ENCODE assay signal across 9 cellular contexts in genomic region chr2:167964650-167965404, GRCh38.
A peak's percentile ranks its signal among the peaks of the same experiment; 100 is the strongest.
DNase-seq lines count a peak whose midpoint lies in the region; ATAC-seq and TF ChIP-seq lines count a peak whose summit lies in the region.
"Had no signal": no experiment of that assay in that cellular context is flagged by ENCODE, and none has a peak within 500 bp of the region (broad histone marks: within the 10 kb centered on the region; RNA-seq: fewer than 3 reads in every experiment).

No MANE protein-coding gene starts in this region.

- H4K20me1 ChIP-seq in Loucy (ENCODE audit: insufficient read depth, low read length, poor library complexity, severe bottlenecking) = no peaks in the 10 kb centered on the region

- H3K9me3 Mint-ChIP-seq in nephron progenitor cell = peaks cover 13% of the 10 kb centered on the region

- H3K27me3 ChIP-seq in GM06990 (replicated peaks; ENCODE audit: control insufficient read depth, insufficient read depth, low read length) (no peaks in the 10 kb centered on the region), Loucy (ENCODE audit: insufficient read depth, low read length, poor library complexity, severe bottlenecking) (no peaks in the 10 kb centered on the region)
- H3K27me3 ChIP-seq: spleen had no signal

- H2AFZ ChIP-seq in Loucy (ENCODE audit: low read length) = no peak overlapping the region

- H3K4me2 ChIP-seq in Loucy (ENCODE audit: low read depth, low read length, poor library complexity, severe bottlenecking) = no peak overlapping the region

- H3K4me1 Mint-ChIP-seq in nephron progenitor cell = peaks cover 71% of the 10 kb centered on the region

- H3K4me1 ChIP-seq in Loucy (ENCODE audit: insufficient read depth, low read length, poor library complexity, severe bottlenecking) = no peaks in the 10 kb centered on the region
- H3K4me1 ChIP-seq: spleen had no signal

- peak overlapping the region; percentile 27 for H3K4me3 Mint-ChIP-seq in nephron progenitor cell

- no peak overlapping the region for H3K9ac ChIP-seq in Loucy (ENCODE audit: low read depth, low read length, poor library complexity, severe bottlenecking)

- peaks cover 16% of the 10 kb centered on the region for H3K36me3 Mint-ChIP-seq in nephron progenitor cell (ENCODE audit: low read depth)

- peak overlapping the region; percentile 58 for H3K27ac Mint-ChIP-seq in nephron progenitor cell

- H3K27me3 Mint-ChIP-seq in nephron progenitor cell (ENCODE audit: low read depth, poor library complexity) = no peaks in the 10 kb centered on the region

- H3K36me3 ChIP-seq in GM06990 (ENCODE audit: control insufficient read depth, insufficient read depth, low read length) (no peaks in the 10 kb centered on the region), Loucy (ENCODE audit: insufficient read depth, low read length) (peaks cover 40% of the 10 kb centered on the region; the same call in 1 of the 2 replicates)

- no peaks in the 10 kb centered on the region for H3K9me3 ChIP-seq in Loucy (ENCODE audit: insufficient read depth, low read depth, low read length)
- H3K9me3 ChIP-seq: spleen had no signal

- H3K79me2 ChIP-seq in Loucy (ENCODE audit: insufficient read depth, low read length) = no peaks in the 10 kb centered on the region

- ATAC-seq in HG03196 (IDR thresholded peaks at IDR 0.05; ENCODE audit: unreplicated experiment) = no peak

- DNase-seq in GM06990 (ENCODE audit: extremely low read depth, insufficient read length) (no peak), dermis blood vessel endothelial cell (peak; percentile 28), nephron progenitor cell (no peak), GM19238 (ENCODE audit: insufficient read length, low spot score) (no peak)
- DNase-seq in stimulated activated CD4-positive, alpha-beta T cell treated with anti-CD3 and anti-CD28 coated beads, Interleukin-12 subunit alpha, Interleukin-12 subunit beta, amount 100 ng/mL, for 4 hours = no peak
- DNase-seq: GOT3, spleen had no signal

- TF ChIP-seq CTCF in GM06990 (IDR thresholded peaks at IDR 0.05; ENCODE audit: insufficient read depth, low read length, poor library complexity, severe bottlenecking) (peak; percentile 24), Loucy (conservative IDR thresholded peaks at IDR 0.05; ENCODE audit: low read length) (peak; percentile 69), nephron progenitor cell (IDR thresholded peaks at IDR 0.05) (peak; percentile 36)

- no peaks in the 10 kb centered on the region for H3F3A ChIP-seq in Loucy (ENCODE audit: low read depth)

- no peak overlapping the region for H3K4me3 ChIP-seq in GM06990 (replicated peaks; ENCODE audit: low read depth, low read length)
- no peak overlapping the region for H3K4me3 ChIP-seq in Loucy (ENCODE audit: low read length, poor library complexity, severe bottlenecking)
- H3K4me3 ChIP-seq: spleen had no signal

- H3K9me2 ChIP-seq in Loucy (replicated peaks; ENCODE audit: low read depth, low read length) = no peaks in the 10 kb centered on the region
